In genomic region chr5:34811691-34812090, GRCh38 we compare ENCODE assay signal across 21 cellular contexts. TPM values are rescaled to one million over a fixed set of nuclear protein-coding genes. Genes with fewer than 3 reads are reported as not detected.
DNase-seq lines count a peak whose midpoint lies in the region; ATAC-seq, FAIRE-seq and TF ChIP-seq lines count a peak whose summit lies in the region.
"Had no signal": no experiment of that assay in that cellular context is flagged by ENCODE, and none has a peak within 500 bp of the region (broad histone marks: within the 10 kb centered on the region; RNA-seq: fewer than 3 reads in every experiment).

No MANE protein-coding gene starts in this region.

- peaks cover 39% of the 10 kb centered on the region for H3K4me1 ChIP-seq in osteoblast (ENCODE audit: insufficient read depth, low read length)
- H3K4me1 ChIP-seq: Peyer's patch had no signal

- TF ChIP-seq CTCF in HFFc6 (IDR thresholded peaks at IDR 0.05) (no peak), osteoblast (IDR thresholded peaks at IDR 0.05; ENCODE audit: extremely low read depth, low read depth, low read length) (no peak)

- no peaks in the 10 kb centered on the region for H3K27me3 ChIP-seq in osteoblast (ENCODE audit: insufficient read depth, low read length)
- H3K27me3 ChIP-seq: Peyer's patch, SJCRH30 had no signal

- peak overlapping the region; percentile 63 for H3K27ac ChIP-seq in osteoblast (ENCODE audit: low read depth, low read length)
- H3K27ac ChIP-seq: C4-2B, Peyer's patch, SJCRH30 had no signal

- no peak overlapping the region for H3K4me3 ChIP-seq in osteoblast (ENCODE audit: insufficient read depth, low read length)
- H3K4me3 ChIP-seq: Peyer's patch, SJCRH30 had no signal

- peak overlapping the region; percentile 10; the same call in 1 of the 2 replicates for H3K27ac Mint-ChIP-seq in HFFc6
- H3K27ac Mint-ChIP-seq: CD8-positive, alpha-beta memory T cell had no signal

- H3K36me3 ChIP-seq in osteoblast (ENCODE audit: insufficient read depth, low read length): peaks cover 67% of the 10 kb centered on the region
- H3K36me3 ChIP-seq: Peyer's patch had no signal

- H2AFZ ChIP-seq in osteoblast (ENCODE audit: low read length): no peak overlapping the region

- H3K79me2 ChIP-seq in osteoblast (ENCODE audit: insufficient read depth, low read length): peaks cover 8% of the 10 kb centered on the region

- H4K20me1 ChIP-seq in osteoblast (ENCODE audit: insufficient read depth, low read length): no peaks in the 10 kb centered on the region

- peaks cover 28% of the 10 kb centered on the region for H3K36me3 Mint-ChIP-seq in HFFc6 (ENCODE audit: low read depth)
- H3K36me3 Mint-ChIP-seq: CD8-positive, alpha-beta memory T cell had no signal

- peak overlapping the region; percentile 37 for H3K4me2 ChIP-seq in osteoblast (ENCODE audit: insufficient read depth, low read length)

- DNase-seq in HFFc6 (no peak), fibroblast of peridontal ligament (ENCODE audit: extremely low read depth) (peak; percentile 24), osteoblast (ENCODE audit: insufficient read length, low spot score, missing footprints) (no peak), NCI-H1930 (lab: John Stamatoyannopoulos, UW) (no peak)
- DNase-seq in stimulated activated CD4-positive, alpha-beta T cell treated with anti-CD3 and anti-CD28 coated beads, Interleukin-15, amount 100 ng/mL, for 24 hours: no peak
- DNase-seq: 8988T; CD8-positive, alpha-beta memory T cell; Karpas-422; MV-4-11; NCI-H1694; NCI-H2081 treated with DMSO at 0.1 percent for 48 hours; NCI-H446; NCI-H526; Peyer's patch; SJCRH30 had no signal

- no peaks in the 10 kb centered on the region for H3K9me3 ChIP-seq in osteoblast (ENCODE audit: low read depth, low read length)
- H3K9me3 ChIP-seq: Peyer's patch, SJCRH30 had no signal

- H3K4me1 Mint-ChIP-seq in HFFc6 (ENCODE audit: low read depth): peaks cover 33% of the 10 kb centered on the region
- H3K4me1 Mint-ChIP-seq: CD8-positive, alpha-beta memory T cell had no signal

- H3K9me3 Mint-ChIP-seq in HFFc6: no peaks in the 10 kb centered on the region
- H3K9me3 Mint-ChIP-seq: CD8-positive, alpha-beta memory T cell had no signal

- FAIRE-seq in A204.1 (lab: Jason Lieb, UNC): peak; percentile 44
- FAIRE-seq: D721Med, H54 had no signal

- peaks cover 2% of the 10 kb centered on the region for H3K27me3 Mint-ChIP-seq in HFFc6 (ENCODE audit: insufficient read depth)

- ATAC-seq in HG02610 (IDR thresholded peaks at IDR 0.05; ENCODE audit: unreplicated experiment): no peak

- H3K4me3 Mint-ChIP-seq in HFFc6: no peak overlapping the region
- H3K4me3 Mint-ChIP-seq: CD8-positive, alpha-beta memory T cell had no signal

RNA-seq across cellular contexts. Expression of gene TTC23L, which starts 27.3 kb away (rescaled TPM):
- total RNA-seq in HFFc6 (2021; fragmentation: NEBNext Ultra II Directional; extraction: Animal tissue kit (Norgen Biotek cat#: 25700)): not detected
- 0.29 TPM in 1 of 2 replicates, not detected in the other for total RNA-seq in osteoblast
- total RNA-seq: M059J, Peyer's patch, SJCRH30 had no signal
